1 cellular context compared by ENCODE assay signal in the genomic region with DNA sequence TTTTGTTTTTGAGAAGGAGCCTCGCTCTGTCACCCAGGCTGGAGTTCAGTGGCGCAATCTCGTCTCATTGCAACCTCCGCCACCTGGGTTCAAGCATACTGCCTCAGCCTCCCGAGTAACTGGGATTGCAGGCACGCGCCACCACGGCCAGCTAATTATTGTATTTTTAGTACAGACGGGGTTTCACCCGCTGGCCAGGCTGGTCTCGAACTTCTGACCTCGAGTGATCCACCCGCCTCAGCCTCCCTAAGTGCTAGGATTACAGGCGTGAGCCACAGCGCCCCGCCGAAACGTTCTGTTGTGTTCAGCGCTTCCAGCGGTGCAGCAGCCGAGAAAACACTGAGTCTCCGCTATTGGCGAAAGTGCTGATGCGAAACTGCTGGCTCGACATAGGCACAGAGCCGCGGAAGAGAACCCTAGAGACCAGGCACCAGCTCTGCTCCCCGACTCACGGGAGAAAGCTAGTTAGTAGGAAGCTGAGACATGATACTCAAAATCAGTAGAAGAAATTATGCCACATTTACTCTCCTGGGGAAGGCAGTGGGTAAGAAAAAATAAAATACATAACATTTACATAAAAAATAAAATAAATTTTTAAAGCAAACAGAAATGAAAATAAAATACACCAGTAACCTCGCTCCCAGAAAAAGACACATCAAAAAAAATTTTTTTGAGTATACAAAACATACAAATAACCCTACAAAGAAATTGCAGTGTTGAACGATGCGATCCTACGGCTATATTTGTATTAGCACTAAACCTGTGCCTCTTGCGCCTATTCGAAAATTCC.
TF ChIP-seq lines count a peak whose summit lies in the region.

No MANE protein-coding gene starts in this region.

TF ChIP-seq in IMR-90, 13 proteins besides CTCF, POLR2A, EP300 and RAD21 (continued from another document):
- TF ChIP-seq, protein P1, sequence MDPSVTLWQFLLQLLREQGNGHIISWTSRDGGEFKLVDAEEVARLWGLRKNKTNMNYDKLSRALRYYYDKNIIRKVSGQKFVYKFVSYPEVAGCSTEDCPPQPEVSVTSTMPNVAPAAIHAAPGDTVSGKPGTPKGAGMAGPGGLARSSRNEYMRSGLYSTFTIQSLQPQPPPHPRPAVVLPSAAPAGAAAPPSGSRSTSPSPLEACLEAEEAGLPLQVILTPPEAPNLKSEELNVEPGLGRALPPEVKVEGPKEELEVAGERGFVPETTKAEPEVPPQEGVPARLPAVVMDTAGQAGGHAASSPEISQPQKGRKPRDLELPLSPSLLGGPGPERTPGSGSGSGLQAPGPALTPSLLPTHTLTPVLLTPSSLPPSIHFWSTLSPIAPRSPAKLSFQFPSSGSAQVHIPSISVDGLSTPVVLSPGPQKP (IDR thresholded peaks at IDR 0.05; ENCODE audit: borderline replicate concordance, low read depth, low read length), result no peak
- peak; percentile 66 for TF ChIP-seq MAFK (IDR thresholded peaks at IDR 0.05; ENCODE audit: low read depth, low read length)
- TF ChIP-seq, protein P2, sequence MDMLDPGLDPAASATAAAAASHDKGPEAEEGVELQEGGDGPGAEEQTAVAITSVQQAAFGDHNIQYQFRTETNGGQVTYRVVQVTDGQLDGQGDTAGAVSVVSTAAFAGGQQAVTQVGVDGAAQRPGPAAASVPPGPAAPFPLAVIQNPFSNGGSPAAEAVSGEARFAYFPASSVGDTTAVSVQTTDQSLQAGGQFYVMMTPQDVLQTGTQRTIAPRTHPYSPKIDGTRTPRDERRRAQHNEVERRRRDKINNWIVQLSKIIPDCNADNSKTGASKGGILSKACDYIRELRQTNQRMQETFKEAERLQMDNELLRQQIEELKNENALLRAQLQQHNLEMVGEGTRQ (IDR thresholded peaks at IDR 0.05; ENCODE audit: low read depth, low read length), result no peak
- no peak for TF ChIP-seq MXI1 (IDR thresholded peaks at IDR 0.05; ENCODE audit: borderline replicate concordance, low read depth, low read length)
- TF ChIP-seq BHLHE40 (IDR thresholded peaks at IDR 0.05; ENCODE audit: low read depth, low read length), result no peak; the same call in 1 of the 2 replicates
- TF ChIP-seq RCOR1 (IDR thresholded peaks at IDR 0.05; ENCODE audit: insufficient replicate concordance, low read length), result peak; percentile 56
